8 cellular contexts compared by ENCODE assay signal in genomic region chr4:123397276-123398150, GRCh38. TPM values are rescaled to one million over a fixed set of nuclear protein-coding genes. Genes with fewer than 3 reads are reported as not detected.
DNase-seq lines count a peak whose midpoint lies in the region; ATAC-seq, FAIRE-seq and TF ChIP-seq lines count a peak whose summit lies in the region.

No MANE protein-coding gene starts in this region.

- H3K9me3 Mint-ChIP-seq in activated CD4-positive, alpha-beta T cell treated with anti-CD3 and anti-CD28 coated beads, Interleukin-2, amount 10 ng/mL, durations not matched to agents 24 days and 14 days: no peaks in the 10 kb centered on the region
- no peaks in the 10 kb centered on the region for H3K9me3 Mint-ChIP-seq in stimulated activated effector memory CD8-positive, alpha-beta T cell treated with anti-CD3 and anti-CD28 coated beads, Interleukin-12 subunit alpha, Interleukin-12 subunit beta, amount 100 ng/mL, for 72 hours

- H3K9ac ChIP-seq in mesenchymal stem cell (ENCODE audit: low read length): peak overlapping the region; percentile 93

- no peaks in the 10 kb centered on the region for H3K9me3 ChIP-seq in mesenchymal stem cell (ENCODE audit: control insufficient read depth, low read length)

- FAIRE-seq in D721Med (lab: Jason Lieb, UNC): no peak

- H2BK15ac ChIP-seq in mesenchymal stem cell (ENCODE audit: low read depth, poor library complexity, severe bottlenecking): peak overlapping the region; percentile 84

- peak overlapping the region; percentile 92 for H3K27ac Mint-ChIP-seq in activated CD4-positive, alpha-beta T cell treated with anti-CD3 and anti-CD28 coated beads, Interleukin-2, amount 10 ng/mL, durations not matched to agents 24 days and 14 days
- H3K27ac Mint-ChIP-seq in stimulated activated effector memory CD8-positive, alpha-beta T cell treated with anti-CD3 and anti-CD28 coated beads, Interleukin-12 subunit alpha, Interleukin-12 subunit beta, amount 100 ng/mL, for 72 hours: peak overlapping the region; percentile 92

- H3K18ac ChIP-seq in mesenchymal stem cell (ENCODE audit: low read depth in 1 of 2, low read length in 2 of 2): peak overlapping the region; percentile 93 to 99

- ATAC-seq in HG02610 (IDR thresholded peaks at IDR 0.05; ENCODE audit: unreplicated experiment): peak; percentile 3
- ATAC-seq in stimulated activated effector memory CD8-positive, alpha-beta T cell treated with anti-CD3 and anti-CD28 coated beads, Interleukin-12 subunit alpha, Interleukin-12 subunit beta, amount 100 ng/mL, for 72 hours: peak; percentile 35

- intact Hi-C loops in activated CD4-positive, alpha-beta T cell treated with anti-CD3 and anti-CD28 coated beads, Interleukin-2, amount 10 ng/mL, durations not matched to agents 24 days and 14 days (cut with micrococcal nuclease): loop anchor here (2.0 to 5.0 kb wide), 6 partner anchors 110 to 570 kb away; partner anchors contain the start of genes FGF2 and NUDT6

- peaks cover under 1% of the 10 kb centered on the region for H3K79me1 ChIP-seq in mesenchymal stem cell (replicated peaks; ENCODE audit: low read length, poor library complexity, severe bottlenecking)

- H3K4me1 ChIP-seq in mesenchymal stem cell (ENCODE audit: control insufficient read depth, insufficient read depth, low read depth, low read length): peaks cover 6% of the 10 kb centered on the region

- H4K91ac ChIP-seq in mesenchymal stem cell (ENCODE audit: low read length): peak overlapping the region; percentile 94

- no peak for TF ChIP-seq CTCF in D721Med (IDR thresholded peaks at IDR 0.05; ENCODE audit: insufficient read depth, missing control alignments)

- peak overlapping the region; percentile 41 to 99 for H3K14ac ChIP-seq in mesenchymal stem cell (ENCODE audit: low read length in 2 of 2)

- peak overlapping the region; percentile 83 for H4K8ac ChIP-seq in mesenchymal stem cell (ENCODE audit: low read length)

- peak; percentile 21 for DNase-seq in NCI-H1105 (lab: John Stamatoyannopoulos, UW)
- peak; percentile 85 for DNase-seq in activated CD4-positive, alpha-beta T cell treated with anti-CD3 and anti-CD28 coated beads, Interleukin-2, amount 10 ng/mL, durations not matched to agents 24 days and 14 days
- DNase-seq in effector CD8-positive, alpha-beta T cell (lab: John Stamatoyannopoulos, UW): peak; percentile 32
- DNase-seq in mesenchymal stem cell: peak; percentile 72
- DNase-seq in stimulated activated effector memory CD8-positive, alpha-beta T cell treated with anti-CD3 and anti-CD28 coated beads, Interleukin-12 subunit alpha, Interleukin-12 subunit beta, amount 100 ng/mL, for 72 hours (ENCODE audit: low spot score in 2 of 2): peak; percentile 27 to 70
- DNase-seq in D721Med (ENCODE audit: insufficient read length, low spot score): no peak

- H2AFZ ChIP-seq in mesenchymal stem cell (ENCODE audit: low read depth, low read length): no peak overlapping the region

- H3K4me2 ChIP-seq in mesenchymal stem cell (ENCODE audit: low read length, poor library complexity, severe bottlenecking): peak overlapping the region; percentile 94

- H3K4me3 Mint-ChIP-seq in activated CD4-positive, alpha-beta T cell treated with anti-CD3 and anti-CD28 coated beads, Interleukin-2, amount 10 ng/mL, durations not matched to agents 24 days and 14 days: peak overlapping the region; percentile 88
- peak overlapping the region; percentile 86 for H3K4me3 Mint-ChIP-seq in stimulated activated effector memory CD8-positive, alpha-beta T cell treated with anti-CD3 and anti-CD28 coated beads, Interleukin-12 subunit alpha, Interleukin-12 subunit beta, amount 100 ng/mL, for 72 hours

- H3K4me3 ChIP-seq in GM08714 (ENCODE audit: low read length) (peak overlapping the region; percentile 94), mesenchymal stem cell (ENCODE audit: insufficient read depth in 1 of 2, low read depth in 1 of 2, low read length in 2 of 2) (peak overlapping the region; percentile 74 to 92)

- no peak overlapping the region for H2AK5ac ChIP-seq in mesenchymal stem cell (ENCODE audit: low read length, severe bottlenecking)

- peak overlapping the region in 1 of 2 experiments; percentile 51 for H2BK12ac ChIP-seq in mesenchymal stem cell (ENCODE audit: low read length in 2 of 2)

- H3K27me3 ChIP-seq in mesenchymal stem cell (ENCODE audit: control insufficient read depth in 1 of 2, insufficient read depth in 1 of 2, low read length in 2 of 2): no peaks in the 10 kb centered on the region

- WGBS in mesenchymal stem cell: under 1% methylated on average over 83 of the region's 85 CpGs

- H3K36me3 Mint-ChIP-seq in activated CD4-positive, alpha-beta T cell treated with anti-CD3 and anti-CD28 coated beads, Interleukin-2, amount 10 ng/mL, durations not matched to agents 24 days and 14 days (ENCODE audit: low read depth): peaks cover 33% of the 10 kb centered on the region
- peaks cover 56% of the 10 kb centered on the region for H3K36me3 Mint-ChIP-seq in stimulated activated effector memory CD8-positive, alpha-beta T cell treated with anti-CD3 and anti-CD28 coated beads, Interleukin-12 subunit alpha, Interleukin-12 subunit beta, amount 100 ng/mL, for 72 hours

- peak overlapping the region; percentile 87 for H2BK5ac ChIP-seq in mesenchymal stem cell (ENCODE audit: low read depth, low read length, poor library complexity, severe bottlenecking)

- peak overlapping the region; percentile 90 for H3K27ac ChIP-seq in mesenchymal stem cell (ENCODE audit: low read length, poor library complexity, severe bottlenecking)

- H3K36me3 ChIP-seq in mesenchymal stem cell (ENCODE audit: control insufficient read depth in 1 of 2, insufficient read depth in 2 of 2, low read depth in 1 of 2, low read length in 2 of 2): peaks cover 10 to 14% of the 10 kb centered on the region in 2 experiments

- peak overlapping the region; percentile 75 for H2BK120ac ChIP-seq in mesenchymal stem cell (ENCODE audit: low read depth, low read length)

- peak overlapping the region in 1 of 2 experiments; percentile 87 for H3K23ac ChIP-seq in mesenchymal stem cell (ENCODE audit: low read length in 2 of 2)

- peaks cover 7% of the 10 kb centered on the region for H3K27me3 Mint-ChIP-seq in activated CD4-positive, alpha-beta T cell treated with anti-CD3 and anti-CD28 coated beads, Interleukin-2, amount 10 ng/mL, durations not matched to agents 24 days and 14 days

- H3K4ac ChIP-seq in mesenchymal stem cell (ENCODE audit: low read depth in 1 of 2, low read length in 2 of 2): peak overlapping the region; percentile 97 to 98

- peaks cover 33% of the 10 kb centered on the region for H3K4me1 Mint-ChIP-seq in activated CD4-positive, alpha-beta T cell treated with anti-CD3 and anti-CD28 coated beads, Interleukin-2, amount 10 ng/mL, durations not matched to agents 24 days and 14 days
- H3K4me1 Mint-ChIP-seq in stimulated activated effector memory CD8-positive, alpha-beta T cell treated with anti-CD3 and anti-CD28 coated beads, Interleukin-12 subunit alpha, Interleukin-12 subunit beta, amount 100 ng/mL, for 72 hours: peaks cover 32% of the 10 kb centered on the region

RNA-seq across cellular contexts. Expression of gene SPRY1, which starts 0.9 kb away (rescaled TPM):
- 60.2 and 60.5 TPM in 2 replicates for total RNA-seq in activated CD4-positive, alpha-beta T cell treated with anti-CD3 and anti-CD28 coated beads, Interleukin-2, amount 10 ng/mL, durations not matched to agents 24 days and 14 days
- 106 TPM for polyA plus RNA-seq in mesenchymal stem cell (2013, experiment 1 of 2)
- 105 TPM for polyA plus RNA-seq in mesenchymal stem cell (2013, experiment 2 of 2)
